ENCODE assay signal across 9 cellular contexts in genomic region chr9:83537331-83538171, GRCh38. TPM values are rescaled to one million over a fixed set of nuclear protein-coding genes. Genes with fewer than 3 reads are reported as not detected.
DNase-seq lines count a peak whose midpoint lies in the region; ATAC-seq and TF ChIP-seq lines count a peak whose summit lies in the region.
"Had no signal": no experiment of that assay in that cellular context is flagged by ENCODE, and none has a peak within 500 bp of the region (broad histone marks: within the 10 kb centered on the region; RNA-seq: fewer than 3 reads in every experiment).

No MANE protein-coding gene starts in this region.

- DNase-seq in Caki2 (ENCODE audit: low read depth) (peak; percentile 5), RWPE2 (ENCODE audit: low spot score) (no peak), heart left ventricle (peak in 2 of 5 donors; percentile 30 to 67), posterior vena cava (ENCODE audit: low spot score) (peak; percentile 76), NCI-H2081 (lab: John Stamatoyannopoulos, UW) (no peak), HPDE6-E6E7 (ENCODE audit: extremely low spot score) (no peak)
- DNase-seq in activated CD4-positive, alpha-beta memory T cell treated with anti-CD3 and anti-CD28 coated beads for 36 hours = no peak
- DNase-seq: stimulated activated CD4-positive, alpha-beta T cell treated with anti-CD3 and anti-CD28 coated beads, Interleukin-12 subunit alpha, Interleukin-12 subunit beta, amount 100 ng/mL, for 4 hours had no signal

- H3K36me3 Mint-ChIP-seq in activated CD4-positive, alpha-beta memory T cell treated with anti-CD3 and anti-CD28 coated beads for 36 hours = no peaks in the 10 kb centered on the region

- H3K4me3 ChIP-seq in RWPE2 (ENCODE audit: severe bottlenecking) (peak overlapping the region; percentile 26), heart left ventricle (peak overlapping the region; percentile 52 to 88 (median 76))

- H3K27ac Mint-ChIP-seq in activated CD4-positive, alpha-beta memory T cell treated with anti-CD3 and anti-CD28 coated beads for 36 hours = no peak overlapping the region

- ATAC-seq in RWPE2 (ENCODE audit: low read depth) = no peak
- peak in 1 of 4 donors; percentile 14 for ATAC-seq in heart left ventricle
- no peak for ATAC-seq in HG02938 (IDR thresholded peaks at IDR 0.05; ENCODE audit: unreplicated experiment)

- 1 to 3% (median 2%) methylated on average over 26 to 63 of the region's 63 CpGs for WGBS in heart left ventricle, 4 donors

- peaks cover 6% of the 10 kb centered on the region for H3K4me1 Mint-ChIP-seq in activated CD4-positive, alpha-beta memory T cell treated with anti-CD3 and anti-CD28 coated beads for 36 hours (ENCODE audit: low read depth)

- in situ Hi-C loops in Caki2 (cut with HindIII; ENCODE audit: low pct_unique_long_range_greater_than_20kb, low sequenced_read_pairs) = no loop called here

- H3K27me3 Mint-ChIP-seq in activated CD4-positive, alpha-beta memory T cell treated with anti-CD3 and anti-CD28 coated beads for 36 hours = peaks cover 21% of the 10 kb centered on the region

- CTCF ChIA-PET in activated CD4-positive, alpha-beta memory T cell treated with anti-CD3 and anti-CD28 coated beads for 36 hours (lab: Charles Lee) = interaction anchor here (5.0 kb wide), 1 partner anchor 204 kb away, joined by 28 read pairs; no protein-coding TSS in a partner anchor

- TF ChIP-seq POLR2A in heart left ventricle (IDR thresholded peaks at IDR 0.05) = no peak

- H3K36me3 ChIP-seq in RWPE2 (ENCODE audit: low read depth) = no peaks in the 10 kb centered on the region
- H3K36me3 ChIP-seq in heart left ventricle = no peaks in the 10 kb centered on the region

- TF ChIP-seq CTCF in RWPE2 (IDR thresholded peaks at IDR 0.05; ENCODE audit: poor library complexity, severe bottlenecking) = no peak
- no peak for TF ChIP-seq CTCF in heart left ventricle (IDR thresholded peaks at IDR 0.05)

- H3K4me3 Mint-ChIP-seq in activated CD4-positive, alpha-beta memory T cell treated with anti-CD3 and anti-CD28 coated beads for 36 hours = no peak overlapping the region

- intact Hi-C loops in heart left ventricle (cut with DNase I) = loop anchor here in 9 of 10 donors (1.0 to 10.0 kb wide), 15 partner anchors 45 to 320 kb away; no protein-coding TSS in a partner anchor
- intact Hi-C loops in posterior vena cava (cut with DNase I) = loop anchor here in 1 of 2 donors (10.0 kb wide), 1 partner anchor 323 kb away; no protein-coding TSS in a partner anchor
- intact Hi-C loops in activated CD4-positive, alpha-beta memory T cell treated with anti-CD3 and anti-CD28 coated beads for 36 hours (cut with micrococcal nuclease) = no loop called here

- H3K9me3 Mint-ChIP-seq in activated CD4-positive, alpha-beta memory T cell treated with anti-CD3 and anti-CD28 coated beads for 36 hours = no peaks in the 10 kb centered on the region

- no peaks in the 10 kb centered on the region for H3K4me1 ChIP-seq in RWPE2 (ENCODE audit: insufficient read depth, poor library complexity, severe bottlenecking)
- peaks cover 0 to 22% (median 10%) of the 10 kb centered on the region in 12 donors for H3K4me1 ChIP-seq in heart left ventricle

- H3K27me3 ChIP-seq in RWPE2 (ENCODE audit: insufficient read depth, poor library complexity, severe bottlenecking) (peaks cover 42% of the 10 kb centered on the region), heart left ventricle (peaks cover 0 to 11% (median 0%) of the 10 kb centered on the region in 9 donors)

- H3K9me3 ChIP-seq in RWPE2 (ENCODE audit: severe bottlenecking) = no peaks in the 10 kb centered on the region
- peaks cover 0 to 4% (median 0%) of the 10 kb centered on the region in 12 donors for H3K9me3 ChIP-seq in heart left ventricle

- H3K27ac ChIP-seq in RWPE2 (ENCODE audit: poor library complexity, severe bottlenecking) (no peak overlapping the region), heart left ventricle (peak overlapping the region; percentile 33 to 91 (median 82))

- POLR2A ChIA-PET in activated CD4-positive, alpha-beta memory T cell treated with anti-CD3 and anti-CD28 coated beads for 36 hours (lab: Charles Lee) = no interaction called here

RNA-seq across cellular contexts. Expression of gene FRMD3, which starts 0.7 kb away (rescaled TPM):
- 0.58 and 2.0 TPM in 2 replicates for total RNA-seq in Caki2 (2014; rRNA removed; shearing (Covaris generic); ENCODE audit: low replicate concordance)
- total RNA-seq in heart left ventricle = 100 to 1,000 TPM in 4 of 9 donors, 10 to 100 TPM in 5; 48.4 to 195 (median 82.4) TPM
- polyA plus RNA-seq in heart left ventricle = 10 to 100 TPM; 28.9 to 84.1 TPM
- 1 to 10 TPM; 5.1 TPM for total RNA-seq in posterior vena cava
- total RNA-seq in activated CD4-positive, alpha-beta memory T cell treated with anti-CD3 and anti-CD28 coated beads for 36 hours = under 1 TPM; 0.27 to 0.62 TPM

Comparison
In these comparisons a context has a peak if more than half of its experiments do, and no peak if none do; other contexts are left out.
1. DNase-seq: peak in Caki2 (single experiment) and posterior vena cava (single experiment); none in RWPE2 (single experiment), NCI-H2081 (0 of 2), HPDE6-E6E7 (single experiment) and activated CD4-positive, alpha-beta memory T cell treated with anti-CD3 and anti-CD28 coated beads for 36 hours (single experiment).
2. RNA of gene FRMD3, which starts 0.7 kb away (total RNA-seq): 48.4 to 195 TPM in heart left ventricle; 5.1 TPM in posterior vena cava, 0.58 to 2.0 TPM in Caki2 and 0.27 to 0.62 TPM in activated CD4-positive, alpha-beta memory T cell treated with anti-CD3 and anti-CD28 coated beads for 36 hours; every median in the first group is over 4 times any median in the second.